ENCODE assay signal across 1 cellular context in genomic region chr16:48347191-48347860, GRCh38.
TF ChIP-seq lines count a peak whose summit lies in the region.

No MANE protein-coding gene starts in this region.

TF ChIP-seq in K562, 482 proteins besides CTCF, POLR2A, EP300 and RAD21:
- TF ChIP-seq CBFB (CRISPR knock-in tag; IDR thresholded peaks at IDR 0.05) (no peak), ZNF778 (CRISPR knock-in tag; IDR thresholded peaks at IDR 0.05) (no peak), NFIC (IDR thresholded peaks at IDR 0.05) (peak; percentile 71), TAF15 (IDR thresholded peaks at IDR 0.05; ENCODE audit: low read depth, low read length) (no peak), ZNF395 (CRISPR knock-in tag; IDR thresholded peaks at IDR 0.05) (no peak), ZNF77 (CRISPR knock-in tag; IDR thresholded peaks at IDR 0.05) (no peak), POLR2G (IDR thresholded peaks at IDR 0.05; ENCODE audit: low read depth, low read length) (peak; percentile 55), SOX6 (IDR thresholded peaks at IDR 0.05) (no peak), ZBTB9 (CRISPR knock-in tag; IDR thresholded peaks at IDR 0.05) (no peak)
TF ChIP-seq in K562: peak in this region for 2.
